7 cellular contexts compared by ENCODE assay signal in genomic region chr10:91551856-91552255, GRCh38.
A peak's percentile ranks its signal among the peaks of the same experiment; 100 is the strongest.
DNase-seq lines count a peak whose midpoint lies in the region; ATAC-seq and TF ChIP-seq lines count a peak whose summit lies in the region.

No MANE protein-coding gene starts in this region.

- CTCF ChIA-PET in CD8-positive, alpha-beta memory T cell (lab: Charles Lee), result interaction anchor here (0.6 kb wide), 1 partner anchor 253 kb away, joined by 3 read pairs; no protein-coding TSS in a partner anchor

- H3K27ac ChIP-seq in iPS DF 6.9 (ENCODE audit: low read length), result no peak overlapping the region
- H3K27ac ChIP-seq in testis, result peak overlapping the region in 1 of 2 donors; percentile 33
- H3K27ac ChIP-seq in CD8-positive, alpha-beta memory T cell (ENCODE audit: low read depth, low read length), result no peak overlapping the region

- H3K27me3 ChIP-seq in iPS DF 6.9 (ENCODE audit: control insufficient read depth, insufficient read depth, low read length) (no peaks in the 10 kb centered on the region), testis (no peaks in the 10 kb centered on the region)
- H3K27me3 ChIP-seq in CD8-positive, alpha-beta memory T cell (ENCODE audit: insufficient read depth, low read length, poor library complexity, severe bottlenecking), result no peaks in the 10 kb centered on the region

- H3K27ac Mint-ChIP-seq in CD8-positive, alpha-beta memory T cell, result no peak overlapping the region

- in situ Hi-C loops in KBM-7 (cut with MboI; ENCODE audit: low pct_unique_long_range_greater_than_20kb, low sequenced_read_pairs), result no loop called here

- no peaks in the 10 kb centered on the region for H3K9me3 Mint-ChIP-seq in CD8-positive, alpha-beta memory T cell

- no peak for TF ChIP-seq POLR2A in testis (IDR thresholded peaks at IDR 0.05)

- WGBS in iPS DF 6.9 (ENCODE audit: insufficient coverage, insufficient read length), result no CpG with 5 or more reads among the region's 8 CpGs
- WGBS in testis, 2 donors, result 40 to 59% methylated on average over 8 of the region's 8 CpGs

- no peaks in the 10 kb centered on the region for H3K4me1 ChIP-seq in iPS DF 6.9 (ENCODE audit: control insufficient read depth, insufficient read depth, low read length)
- no peaks in the 10 kb centered on the region for H3K4me1 ChIP-seq in testis
- no peaks in the 10 kb centered on the region for H3K4me1 ChIP-seq in CD8-positive, alpha-beta memory T cell (ENCODE audit: insufficient read depth, low read length)

- no peak overlapping the region for H3K4me3 Mint-ChIP-seq in CD8-positive, alpha-beta memory T cell

- peaks cover 0 to 10% of the 10 kb centered on the region in 2 donors for H3K27me3 Mint-ChIP-seq in CD8-positive, alpha-beta memory T cell

- ATAC-seq in GM21576 (IDR thresholded peaks at IDR 0.05; ENCODE audit: unreplicated experiment), result no peak

- no peaks in the 10 kb centered on the region for H3K36me3 ChIP-seq in iPS DF 6.9 (ENCODE audit: control insufficient read depth, insufficient read depth, low read length)
- no peaks in the 10 kb centered on the region for H3K36me3 ChIP-seq in testis (ENCODE audit: low read depth, missing control alignments)
- H3K36me3 ChIP-seq in CD8-positive, alpha-beta memory T cell (ENCODE audit: insufficient read depth, low read length), result no peaks in the 10 kb centered on the region

- peak; percentile 24 to 66 (median 56) for TF ChIP-seq CTCF in testis (IDR thresholded peaks at IDR 0.05)

- H3K4me3 ChIP-seq in iPS DF 6.9 (ENCODE audit: low read length) (no peak overlapping the region), testis (no peak overlapping the region)
- H3K4me3 ChIP-seq in CD8-positive, alpha-beta memory T cell (ENCODE audit: low read length), result no peak overlapping the region

- intact Hi-C loops in testis (cut with DNase I; ENCODE audit: low total_unique reads), result loop anchor here (5.0 kb wide), 1 partner anchor 85 kb away; no protein-coding TSS in a partner anchor

- peak; percentile 59 for DNase-seq in ELR (ENCODE audit: low read depth)
- DNase-seq in KBM-7, result peak; percentile 15
- peak; percentile 74 for DNase-seq in astrocyte of the hippocampus (ENCODE audit: low read depth, low spot score)
- DNase-seq in iPS DF 6.9 (ENCODE audit: low read depth, low spot score), result peak; percentile 57
- peak; percentile 77 for DNase-seq in testis
- DNase-seq in CD8-positive, alpha-beta memory T cell, result no peak

- H3K9me3 ChIP-seq in iPS DF 6.9 (ENCODE audit: control insufficient read depth, insufficient read depth, low read length) (no peaks in the 10 kb centered on the region), testis (no peaks in the 10 kb centered on the region)
- no peaks in the 10 kb centered on the region for H3K9me3 ChIP-seq in CD8-positive, alpha-beta memory T cell (ENCODE audit: low read length)

- no peaks in the 10 kb centered on the region for H3K4me1 Mint-ChIP-seq in CD8-positive, alpha-beta memory T cell

- POLR2A ChIA-PET in CD8-positive, alpha-beta memory T cell (lab: Charles Lee), result no interaction called here

- no peaks in the 10 kb centered on the region for H3K36me3 Mint-ChIP-seq in CD8-positive, alpha-beta memory T cell

Comparison
In these comparisons a context has a peak if more than half of its experiments do, and no peak if none do; other contexts are left out.
1. DNase-seq: peak in ELR (single experiment), KBM-7 (single experiment), astrocyte of the hippocampus (single experiment), iPS DF 6.9 (single experiment) and testis (single experiment); none in CD8-positive, alpha-beta memory T cell (0 of 5).